8 cellular contexts compared by ENCODE assay signal in the genomic region with DNA sequence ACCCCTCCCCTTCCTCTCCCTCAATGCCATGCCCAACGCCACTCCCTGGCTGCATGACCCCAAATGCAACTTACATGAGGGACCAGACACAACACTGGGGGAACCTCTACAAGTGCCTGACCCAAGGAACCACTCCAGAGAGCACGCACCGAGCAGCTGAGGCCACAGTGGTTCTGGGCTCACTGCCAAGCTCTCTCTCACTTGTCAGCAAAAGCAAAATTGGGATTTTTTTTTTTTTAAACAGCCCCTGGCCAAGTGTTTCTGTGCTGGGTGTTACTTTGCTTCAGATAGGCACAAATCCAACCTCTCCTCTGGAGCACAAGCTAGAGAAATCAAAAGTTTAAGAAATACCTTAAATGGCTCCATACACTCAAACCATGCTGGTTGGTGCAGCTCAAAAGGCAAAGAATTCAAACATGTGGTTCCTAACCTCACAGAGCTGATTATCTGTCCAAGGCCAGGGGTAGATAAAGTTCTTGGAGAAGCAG.
DNase-seq lines count a peak whose midpoint lies in the region; ATAC-seq, FAIRE-seq and TF ChIP-seq lines count a peak whose summit lies in the region.

No MANE protein-coding gene starts in this region.

- intact Hi-C loops in heart left ventricle (cut with DNase I) (no loop called here), stomach (cut with DNase I; ENCODE audit: low total_unique reads) (no loop called here)

- peaks cover 20% of the 10 kb centered on the region for H3K4me1 Mint-ChIP-seq in chondrocyte (ENCODE audit: low read depth)

- H3K36me3 ChIP-seq in heart left ventricle: no peaks in the 10 kb centered on the region
- H3K36me3 ChIP-seq in stomach: no peaks in the 10 kb centered on the region

- no peak overlapping the region for H3K4me3 ChIP-seq in heart left ventricle
- H3K4me3 ChIP-seq in stomach: no peak overlapping the region

- no peak for TF ChIP-seq EP300 in stomach (IDR thresholded peaks at IDR 0.05)

- H3K27me3 Mint-ChIP-seq in chondrocyte (ENCODE audit: low read depth): peaks cover 12% of the 10 kb centered on the region

- ATAC-seq in heart left ventricle: peak in 3 of 4 donors; percentile 80 to 85 (median 83)

- TF ChIP-seq CTCF in heart left ventricle (IDR thresholded peaks at IDR 0.05): no peak
- TF ChIP-seq CTCF in stomach (IDR thresholded peaks at IDR 0.05): no peak
- no peak for TF ChIP-seq CTCF in chondrocyte (IDR thresholded peaks at IDR 0.05)

- peak; percentile 7 for FAIRE-seq in RCC 7860 (lab: Jason Lieb, UNC)

- no peaks in the 10 kb centered on the region for H3K9me3 Mint-ChIP-seq in chondrocyte (ENCODE audit: low read depth)

- peaks cover 0 to 22% (median 13%) of the 10 kb centered on the region in 12 donors for H3K4me1 ChIP-seq in heart left ventricle
- peaks cover 0 to 17% (median 12%) of the 10 kb centered on the region in 4 donors for H3K4me1 ChIP-seq in stomach

- no peak overlapping the region for H3K27ac Mint-ChIP-seq in chondrocyte (ENCODE audit: unreplicated experiment)

- H3K36me3 Mint-ChIP-seq in chondrocyte (ENCODE audit: low read depth): no peaks in the 10 kb centered on the region

- no peak overlapping the region for H3K4me3 Mint-ChIP-seq in chondrocyte (ENCODE audit: unreplicated experiment)

- no peak for TF ChIP-seq POLR2A in heart left ventricle (IDR thresholded peaks at IDR 0.05)
- no peak for TF ChIP-seq POLR2A in stomach (IDR thresholded peaks at IDR 0.05)

- DNase-seq in NCI-H2171 treated with DMSO at 0.1 percent for 48 hours (lab: John Stamatoyannopoulos, UW): peak; percentile 5
- no peak for DNase-seq in NCI-H2171 (lab: John Stamatoyannopoulos, UW)
- no peak for DNase-seq in RCC 7860 (ENCODE audit: low spot score)
- DNase-seq in heart left ventricle: peak; percentile 72 to 92 (median 78)
- peak; percentile 71 for DNase-seq in stomach
- no peak for DNase-seq in activated gamma-delta T cell treated with Interleukin-2 at 50 U/mL for 16 hours
- no peak for DNase-seq in chondrocyte (ENCODE audit: low spot score)
- no peak for DNase-seq in CD1c-positive myeloid dendritic cell (ENCODE audit: extremely low spot score)

- no peaks in the 10 kb centered on the region for H3K27me3 ChIP-seq in heart left ventricle
- peaks cover 0 to 15% (median 0%) of the 10 kb centered on the region in 3 donors for H3K27me3 ChIP-seq in stomach

- 0 to 4% (median 2%) methylated on average over 3 of the region's 3 CpGs for WGBS in heart left ventricle, 4 donors
- 0 to 7% (median 2%) methylated on average over 3 of the region's 3 CpGs for WGBS in stomach, 5 donors

- H3K9me3 ChIP-seq in heart left ventricle (no peaks in the 10 kb centered on the region), stomach (no peaks in the 10 kb centered on the region)

- no peak overlapping the region for H3K27ac ChIP-seq in heart left ventricle
- no peak overlapping the region for H3K27ac ChIP-seq in stomach

Comparison
In these comparisons a context has a peak if more than half of its experiments do, and no peak if none do; other contexts are left out.
1. DNase-seq: peak in NCI-H2171 treated with DMSO at 0.1 percent for 48 hours (single experiment), heart left ventricle (5 of 5) and stomach (single experiment); none in NCI-H2171 (single experiment), RCC 7860 (single experiment), activated gamma-delta T cell treated with Interleukin-2 at 50 U/mL for 16 hours (single experiment), chondrocyte (single experiment) and CD1c-positive myeloid dendritic cell (single experiment).